Comparison of ENCODE assay signal across 18 cellular contexts in genomic region chr3:47034868-47035489, GRCh38. TPM values are rescaled to one million over a fixed set of nuclear protein-coding genes. Genes with fewer than 3 reads are reported as not detected.
DNase-seq lines count a peak whose midpoint lies in the region; ATAC-seq and TF ChIP-seq lines count a peak whose summit lies in the region.
"Had no signal": no experiment of that assay in that cellular context is flagged by ENCODE, and none has a peak within 500 bp of the region (broad histone marks: within the 10 kb centered on the region; RNA-seq: fewer than 3 reads in every experiment).

No MANE protein-coding gene starts in this region.

- peak overlapping the region; percentile 17 for H3K27ac Mint-ChIP-seq in activated T-cell treated with anti-CD3 and anti-CD28 coated beads, Interleukin-2, amount 50 U/mL, for 24 hours
- H3K27ac Mint-ChIP-seq in T-cell, result peak overlapping the region; percentile 66 to 81

- H3K9me3 ChIP-seq in smooth muscle cell (replicated peaks; ENCODE audit: low read depth), result no peaks in the 10 kb centered on the region
- H3K9me3 ChIP-seq: lower lobe of right lung had no signal

- no peaks in the 10 kb centered on the region for H3K27me3 ChIP-seq in smooth muscle cell (ENCODE audit: low read depth)

- H3K79me2 ChIP-seq in smooth muscle cell (ENCODE audit: low read depth), result no peaks in the 10 kb centered on the region

- CTCF ChIA-PET in T-cell (lab: Charles Lee), result interaction anchor here in 1 of 2 donors (0.6 kb wide), 1 partner anchor 18 kb away, joined by 4 read pairs; no protein-coding TSS in a partner anchor

- peaks cover 21% of the 10 kb centered on the region for H3K36me3 ChIP-seq in smooth muscle cell (ENCODE audit: low read depth)

- H3K4me3 ChIP-seq in smooth muscle cell, result no peak overlapping the region
- H3K4me3 ChIP-seq: lower lobe of right lung had no signal

- DNase-seq in activated T-cell treated with anti-CD3 and anti-CD28 coated beads, Interleukin-2, amount 50 U/mL, for 24 hours, result no peak
- DNase-seq in activated T-cell treated with anti-CD3 and anti-CD28 coated beads, Interleukin-2, amount 50 U/mL, for 48 hours, result no peak
- no peak for DNase-seq in T-cell
- peak; percentile 63 for DNase-seq in medulla oblongata (ENCODE audit: extremely low spot score)
- DNase-seq in superior temporal gyrus (ENCODE audit: extremely low spot score), result peak; percentile 58
- DNase-seq in UCSD-AML1 (lab: John Stamatoyannopoulos, UW; ENCODE audit: unreplicated experiment), result no peak
- DNase-seq in smooth muscle cell (lab: John Stamatoyannopoulos, UW; ENCODE audit: unreplicated experiment), result no peak
- DNase-seq: ACHN; activated T-cell treated with anti-CD3 and anti-CD28 coated beads, Interleukin-2, amount 50 U/mL, for 1 hour; amniotic stem cell; lower lobe of right lung; NCI-H774; right cardiac atrium; stimulated activated CD4-positive, alpha-beta T cell treated with anti-CD3 and anti-CD28 coated beads, Interleukin-1b, Interleukin-23, amount 100 ng/mL, for 48 hours; T-helper 1 cell; trophoblast cell had no signal

- no peak overlapping the region for H3K4me3 Mint-ChIP-seq in activated T-cell treated with anti-CD3 and anti-CD28 coated beads, Interleukin-2, amount 50 U/mL, for 24 hours
- H3K4me3 Mint-ChIP-seq in T-cell, result no peak overlapping the region

- no peaks in the 10 kb centered on the region for H3K4me1 ChIP-seq in smooth muscle cell (ENCODE audit: low read depth)
- H3K4me1 ChIP-seq: lower lobe of right lung had no signal

- H3K36me3 Mint-ChIP-seq in activated T-cell treated with anti-CD3 and anti-CD28 coated beads, Interleukin-2, amount 50 U/mL, for 24 hours (ENCODE audit: low read depth), result peaks cover 75% of the 10 kb centered on the region
- H3K36me3 Mint-ChIP-seq in T-cell, result peaks cover 53% of the 10 kb centered on the region

- POLR2A ChIA-PET in T-cell (lab: Charles Lee), result interaction anchor here (0.5 to 0.6 kb wide), 2 partner anchors 18 to 177 kb away, joined by 3 to 4 read pairs; no protein-coding TSS in a partner anchor

- no peak for ATAC-seq in T-cell (replicated peaks in 1 of 4)
- no peak for ATAC-seq in GM18868 (IDR thresholded peaks at IDR 0.05; ENCODE audit: unreplicated experiment)
- ATAC-seq: activated CD4-positive, CD25-positive, alpha-beta regulatory T cell treated with anti-CD3 and anti-CD28 coated beads, Interleukin-2, amount 50 U/mL, for 24 hours; lower lobe of right lung; right cardiac atrium had no signal

- H3K9ac ChIP-seq in smooth muscle cell (ENCODE audit: low read depth), result no peak overlapping the region

- peaks cover 52% of the 10 kb centered on the region for H4K20me1 ChIP-seq in smooth muscle cell (ENCODE audit: low read depth)

- H3K4me1 Mint-ChIP-seq in activated T-cell treated with anti-CD3 and anti-CD28 coated beads, Interleukin-2, amount 50 U/mL, for 24 hours (ENCODE audit: low read depth), result peaks cover 60% of the 10 kb centered on the region
- H3K4me1 Mint-ChIP-seq in T-cell, result peaks cover 43 to 69% (median 65%) of the 10 kb centered on the region in 3 donors

- H2AFZ ChIP-seq in smooth muscle cell (ENCODE audit: low read depth), result no peak overlapping the region

- no peak for TF ChIP-seq CTCF in smooth muscle cell (IDR thresholded peaks at IDR 0.05; ENCODE audit: borderline replicate concordance, insufficient read depth, poor library complexity, severe bottlenecking)

- no peaks in the 10 kb centered on the region for H3F3A ChIP-seq in smooth muscle cell (ENCODE audit: low read depth)

- 79% methylated on average over 2 of the region's 2 CpGs for WGBS in smooth muscle cell (ENCODE audit: low lambda C conversion rate)

- H3K9me3 Mint-ChIP-seq in activated T-cell treated with anti-CD3 and anti-CD28 coated beads, Interleukin-2, amount 50 U/mL, for 24 hours, result peaks cover 5% of the 10 kb centered on the region
- H3K9me3 Mint-ChIP-seq in T-cell, result no peaks in the 10 kb centered on the region

- no peak overlapping the region for H3K27ac ChIP-seq in smooth muscle cell (ENCODE audit: low read depth)
- H3K27ac ChIP-seq: lower lobe of right lung had no signal

- no peaks in the 10 kb centered on the region for H3K27me3 Mint-ChIP-seq in activated T-cell treated with anti-CD3 and anti-CD28 coated beads, Interleukin-2, amount 50 U/mL, for 24 hours
- H3K27me3 Mint-ChIP-seq in T-cell, result no peaks in the 10 kb centered on the region

- no peak overlapping the region for H3K4me2 ChIP-seq in smooth muscle cell

RNA-seq across cellular contexts. Expression of gene NBEAL2, which starts 55.5 kb away (rescaled TPM):
- total RNA-seq in T-cell (100 to 1,000 TPM; 141 to 206 (median 182) TPM), smooth muscle cell (11.0 and 11.9 TPM in 2 replicates)
- 4.1 and 26.8 TPM in 2 replicates for polyA plus RNA-seq in smooth muscle cell

RNA-seq across cellular contexts. Expression of gene CCDC12, which starts 58.4 kb away (rescaled TPM):
- total RNA-seq in T-cell (10 to 100 TPM; 66.5 to 78.4 (median 72.8) TPM), smooth muscle cell (12.5 and 23.9 TPM in 2 replicates)
- polyA plus RNA-seq in smooth muscle cell, result 52.4 and 69.0 TPM in 2 replicates

Comparison
In these comparisons a context has a peak if more than half of its experiments do, and no peak if none do; other contexts are left out.
1. DNase-seq: peak in medulla oblongata (single experiment) and superior temporal gyrus (single experiment); none in activated T-cell treated with anti-CD3 and anti-CD28 coated beads, Interleukin-2, amount 50 U/mL, for 24 hours (single experiment), activated T-cell treated with anti-CD3 and anti-CD28 coated beads, Interleukin-2, amount 50 U/mL, for 48 hours (0 of 2), T-cell (0 of 34), UCSD-AML1 (single experiment) and smooth muscle cell (single experiment).
2. RNA of gene NBEAL2, which starts 55.5 kb away (total RNA-seq): 141 to 206 TPM in T-cell; 11.0 to 11.9 TPM in smooth muscle cell; every median in the first group is over 10 times any median in the second.